In the genomic region with DNA sequence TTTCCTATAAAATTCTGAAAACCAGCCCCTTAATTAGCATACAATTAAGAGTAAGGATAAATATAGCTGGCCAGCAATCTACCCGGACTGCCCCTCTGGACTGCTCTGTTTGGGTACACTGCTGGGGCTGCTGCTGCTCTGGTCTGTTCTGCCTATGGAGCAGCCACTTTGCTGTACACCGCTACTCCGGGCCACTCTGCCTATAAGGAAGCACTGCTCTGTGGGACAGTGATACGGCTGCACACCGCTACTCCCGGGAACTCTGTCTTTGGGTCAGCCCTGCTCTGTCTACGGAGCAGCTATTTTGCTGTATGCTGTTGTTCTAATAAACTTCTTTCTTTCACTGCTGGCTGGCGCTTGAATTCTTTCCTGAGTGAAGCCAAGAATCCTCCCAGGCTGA, we compare ENCODE assay signal across 21 cellular contexts.
"Had no signal": no experiment of that assay in that cellular context is flagged by ENCODE, and none has a peak within 500 bp of the region (broad histone marks: within the 10 kb centered on the region; RNA-seq: fewer than 3 reads in every experiment).

No MANE protein-coding gene starts in this region.

- H3K4me3 ChIP-seq: cardiac muscle cell had no signal

- DNase-seq: activated CD4-positive, alpha-beta T cell treated with anti-CD3 and anti-CD28 coated beads for 4 hours; activated CD8-positive, alpha-beta memory T cell treated with anti-CD3 and anti-CD28 coated beads, Interleukin-2, amount 50 U/mL, for 4 hours; activated CD8-positive, alpha-beta T cell treated with anti-CD3 and anti-CD28 coated beads for 36 hours; activated gamma-delta T cell treated with Interleukin-2 at 50 U/mL for 16 hours; activated naive CD4-positive, alpha-beta T cell treated with anti-CD3 and anti-CD28 coated beads, Interleukin-2, amount 10 ng/mL, durations not matched to agents 7 days and 5 days; activated naive CD8-positive, alpha-beta T cell treated with anti-CD3 and anti-CD28 coated beads for 36 hours; activated T-cell treated with anti-CD3 and anti-CD28 coated beads, Interleukin-2, amount 50 U/mL, for 72 hours; brain microvascular endothelial cell; Kasumi-1; KBM-7; NCI-H1105 treated with DMSO at 0.1 percent for 48 hours; NCI-H1436 treated with DMSO at 0.1 percent for 48 hours; NCI-H187; NCI-H2081; NCI-H524; SHP77 treated with DMSO at 0.1 percent for 48 hours; T-cell; T-helper 2 cell; T1000 had no signal

- ATAC-seq: activated CD8-positive, alpha-beta T cell treated with anti-CD3 and anti-CD28 coated beads for 36 hours; activated T-cell treated with anti-CD3 and anti-CD28 coated beads, Interleukin-2, amount 50 U/mL, for 72 hours; T-cell had no signal

- H3K27ac ChIP-seq: brain microvascular endothelial cell, cardiac muscle cell, VCaP had no signal

- H3K27me3 ChIP-seq: brain microvascular endothelial cell, cardiac muscle cell had no signal

- H3K36me3 ChIP-seq: brain microvascular endothelial cell, cardiac muscle cell had no signal
